ENCODE assay signal across 1 cellular context in the genomic region with DNA sequence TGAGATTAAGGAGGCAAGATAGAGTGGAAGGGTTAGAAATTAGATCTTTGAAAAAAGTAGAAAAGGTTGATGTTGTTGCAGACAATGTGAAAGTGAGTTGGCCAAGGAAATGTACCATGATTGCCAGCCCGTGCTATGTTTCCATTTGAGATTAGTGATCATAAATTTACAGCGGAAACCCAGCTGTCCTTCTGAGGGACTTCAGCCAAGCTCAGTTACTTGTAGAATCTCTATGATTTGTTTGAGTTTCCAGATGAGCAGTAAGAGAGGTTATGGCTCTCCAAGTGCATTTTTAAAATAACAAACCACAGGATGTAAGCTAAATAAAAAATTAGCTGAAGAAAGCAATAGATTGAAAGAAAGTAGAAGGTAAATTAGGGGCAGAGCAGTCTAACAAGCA.
TF ChIP-seq lines count a peak whose summit lies in the region.

No MANE protein-coding gene starts in this region.

TF ChIP-seq in GM23338, 12 proteins besides CTCF, POLR2A, EP300 and RAD21 (continued from another document):
- TF ChIP-seq, protein P1, sequence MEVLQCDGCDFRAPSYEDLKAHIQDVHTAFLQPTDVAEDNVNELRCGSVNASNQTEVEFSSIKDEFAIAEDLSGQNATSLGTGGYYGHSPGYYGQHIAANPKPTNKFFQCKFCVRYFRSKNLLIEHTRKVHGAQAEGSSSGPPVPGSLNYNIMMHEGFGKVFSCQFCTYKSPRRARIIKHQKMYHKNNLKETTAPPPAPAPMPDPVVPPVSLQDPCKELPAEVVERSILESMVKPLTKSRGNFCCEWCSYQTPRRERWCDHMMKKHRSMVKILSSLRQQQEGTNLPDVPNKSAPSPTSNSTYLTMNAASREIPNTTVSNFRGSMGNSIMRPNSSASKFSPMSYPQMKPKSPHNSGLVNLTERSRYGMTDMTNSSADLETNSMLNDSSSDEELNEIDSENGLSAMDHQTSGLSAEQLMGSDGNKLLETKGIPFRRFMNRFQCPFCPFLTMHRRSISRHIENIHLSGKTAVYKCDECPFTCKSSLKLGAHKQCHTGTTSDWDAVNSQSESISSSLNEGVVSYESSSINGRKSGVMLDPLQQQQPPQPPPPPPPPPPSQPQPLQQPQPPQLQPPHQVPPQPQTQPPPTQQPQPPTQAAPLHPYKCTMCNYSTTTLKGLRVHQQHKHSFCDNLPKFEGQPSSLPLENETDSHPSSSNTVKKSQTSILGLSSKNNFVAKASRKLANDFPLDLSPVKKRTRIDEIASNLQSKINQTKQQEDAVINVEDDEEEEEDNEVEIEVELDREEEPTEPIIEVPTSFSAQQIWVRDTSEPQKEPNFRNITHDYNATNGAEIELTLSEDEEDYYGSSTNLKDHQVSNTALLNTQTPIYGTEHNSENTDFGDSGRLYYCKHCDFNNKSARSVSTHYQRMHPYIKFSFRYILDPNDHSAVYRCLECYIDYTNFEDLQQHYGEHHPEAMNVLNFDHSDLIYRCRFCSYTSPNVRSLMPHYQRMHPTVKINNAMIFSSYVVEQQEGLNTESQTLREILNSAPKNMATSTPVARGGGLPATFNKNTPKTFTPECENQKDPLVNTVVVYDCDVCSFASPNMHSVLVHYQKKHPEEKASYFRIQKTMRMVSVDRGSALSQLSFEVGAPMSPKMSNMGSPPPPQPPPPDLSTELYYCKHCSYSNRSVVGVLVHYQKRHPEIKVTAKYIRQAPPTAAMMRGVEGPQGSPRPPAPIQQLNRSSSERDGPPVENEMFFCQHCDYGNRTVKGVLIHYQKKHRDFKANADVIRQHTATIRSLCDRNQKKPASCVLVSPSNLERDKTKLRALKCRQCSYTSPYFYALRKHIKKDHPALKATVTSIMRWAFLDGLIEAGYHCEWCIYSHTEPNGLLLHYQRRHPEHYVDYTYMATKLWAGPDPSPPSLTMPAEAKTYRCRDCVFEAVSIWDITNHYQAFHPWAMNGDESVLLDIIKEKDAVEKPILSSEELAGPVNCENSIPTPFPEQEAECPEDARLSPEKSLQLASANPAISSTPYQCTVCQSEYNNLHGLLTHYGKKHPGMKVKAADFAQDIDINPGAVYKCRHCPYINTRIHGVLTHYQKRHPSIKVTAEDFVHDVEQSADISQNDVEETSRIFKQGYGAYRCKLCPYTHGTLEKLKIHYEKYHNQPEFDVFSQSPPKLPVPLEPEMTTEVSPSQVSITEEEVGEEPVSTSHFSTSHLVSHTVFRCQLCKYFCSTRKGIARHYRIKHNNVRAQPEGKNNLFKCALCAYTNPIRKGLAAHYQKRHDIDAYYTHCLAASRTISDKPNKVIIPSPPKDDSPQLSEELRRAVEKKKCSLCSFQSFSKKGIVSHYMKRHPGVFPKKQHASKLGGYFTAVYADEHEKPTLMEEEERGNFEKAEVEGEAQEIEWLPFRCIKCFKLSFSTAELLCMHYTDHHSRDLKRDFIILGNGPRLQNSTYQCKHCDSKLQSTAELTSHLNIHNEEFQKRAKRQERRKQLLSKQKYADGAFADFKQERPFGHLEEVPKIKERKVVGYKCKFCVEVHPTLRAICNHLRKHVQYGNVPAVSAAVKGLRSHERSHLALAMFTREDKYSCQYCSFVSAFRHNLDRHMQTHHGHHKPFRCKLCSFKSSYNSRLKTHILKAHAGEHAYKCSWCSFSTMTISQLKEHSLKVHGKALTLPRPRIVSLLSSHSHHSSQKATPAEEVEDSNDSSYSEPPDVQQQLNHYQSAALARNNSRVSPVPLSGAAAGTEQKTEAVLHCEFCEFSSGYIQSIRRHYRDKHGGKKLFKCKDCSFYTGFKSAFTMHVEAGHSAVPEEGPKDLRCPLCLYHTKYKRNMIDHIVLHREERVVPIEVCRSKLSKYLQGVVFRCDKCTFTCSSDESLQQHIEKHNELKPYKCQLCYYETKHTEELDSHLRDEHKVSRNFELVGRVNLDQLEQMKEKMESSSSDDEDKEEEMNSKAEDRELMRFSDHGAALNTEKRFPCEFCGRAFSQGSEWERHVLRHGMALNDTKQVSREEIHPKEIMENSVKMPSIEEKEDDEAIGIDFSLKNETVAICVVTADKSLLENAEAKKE (CRISPR knock-in tag; IDR thresholded peaks at IDR 0.05): no peak
- TF ChIP-seq, protein P2, sequence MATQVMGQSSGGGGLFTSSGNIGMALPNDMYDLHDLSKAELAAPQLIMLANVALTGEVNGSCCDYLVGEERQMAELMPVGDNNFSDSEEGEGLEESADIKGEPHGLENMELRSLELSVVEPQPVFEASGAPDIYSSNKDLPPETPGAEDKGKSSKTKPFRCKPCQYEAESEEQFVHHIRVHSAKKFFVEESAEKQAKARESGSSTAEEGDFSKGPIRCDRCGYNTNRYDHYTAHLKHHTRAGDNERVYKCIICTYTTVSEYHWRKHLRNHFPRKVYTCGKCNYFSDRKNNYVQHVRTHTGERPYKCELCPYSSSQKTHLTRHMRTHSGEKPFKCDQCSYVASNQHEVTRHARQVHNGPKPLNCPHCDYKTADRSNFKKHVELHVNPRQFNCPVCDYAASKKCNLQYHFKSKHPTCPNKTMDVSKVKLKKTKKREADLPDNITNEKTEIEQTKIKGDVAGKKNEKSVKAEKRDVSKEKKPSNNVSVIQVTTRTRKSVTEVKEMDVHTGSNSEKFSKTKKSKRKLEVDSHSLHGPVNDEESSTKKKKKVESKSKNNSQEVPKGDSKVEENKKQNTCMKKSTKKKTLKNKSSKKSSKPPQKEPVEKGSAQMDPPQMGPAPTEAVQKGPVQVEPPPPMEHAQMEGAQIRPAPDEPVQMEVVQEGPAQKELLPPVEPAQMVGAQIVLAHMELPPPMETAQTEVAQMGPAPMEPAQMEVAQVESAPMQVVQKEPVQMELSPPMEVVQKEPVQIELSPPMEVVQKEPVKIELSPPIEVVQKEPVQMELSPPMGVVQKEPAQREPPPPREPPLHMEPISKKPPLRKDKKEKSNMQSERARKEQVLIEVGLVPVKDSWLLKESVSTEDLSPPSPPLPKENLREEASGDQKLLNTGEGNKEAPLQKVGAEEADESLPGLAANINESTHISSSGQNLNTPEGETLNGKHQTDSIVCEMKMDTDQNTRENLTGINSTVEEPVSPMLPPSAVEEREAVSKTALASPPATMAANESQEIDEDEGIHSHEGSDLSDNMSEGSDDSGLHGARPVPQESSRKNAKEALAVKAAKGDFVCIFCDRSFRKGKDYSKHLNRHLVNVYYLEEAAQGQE (IDR thresholded peaks at IDR 0.05; ENCODE audit: unreplicated experiment): no peak
- TF ChIP-seq CREB1 (CRISPR knock-in tag; IDR thresholded peaks at IDR 0.05; ENCODE audit: low read depth) (no peak), ZNF331 (CRISPR knock-in tag; IDR thresholded peaks at IDR 0.05; ENCODE audit: low read depth) (no peak), ZNF114 (CRISPR knock-in tag; IDR thresholded peaks at IDR 0.05) (no peak)
TF ChIP-seq in GM23338: peak in this region for 0.
